8 cellular contexts compared by ENCODE assay signal in the genomic region with DNA sequence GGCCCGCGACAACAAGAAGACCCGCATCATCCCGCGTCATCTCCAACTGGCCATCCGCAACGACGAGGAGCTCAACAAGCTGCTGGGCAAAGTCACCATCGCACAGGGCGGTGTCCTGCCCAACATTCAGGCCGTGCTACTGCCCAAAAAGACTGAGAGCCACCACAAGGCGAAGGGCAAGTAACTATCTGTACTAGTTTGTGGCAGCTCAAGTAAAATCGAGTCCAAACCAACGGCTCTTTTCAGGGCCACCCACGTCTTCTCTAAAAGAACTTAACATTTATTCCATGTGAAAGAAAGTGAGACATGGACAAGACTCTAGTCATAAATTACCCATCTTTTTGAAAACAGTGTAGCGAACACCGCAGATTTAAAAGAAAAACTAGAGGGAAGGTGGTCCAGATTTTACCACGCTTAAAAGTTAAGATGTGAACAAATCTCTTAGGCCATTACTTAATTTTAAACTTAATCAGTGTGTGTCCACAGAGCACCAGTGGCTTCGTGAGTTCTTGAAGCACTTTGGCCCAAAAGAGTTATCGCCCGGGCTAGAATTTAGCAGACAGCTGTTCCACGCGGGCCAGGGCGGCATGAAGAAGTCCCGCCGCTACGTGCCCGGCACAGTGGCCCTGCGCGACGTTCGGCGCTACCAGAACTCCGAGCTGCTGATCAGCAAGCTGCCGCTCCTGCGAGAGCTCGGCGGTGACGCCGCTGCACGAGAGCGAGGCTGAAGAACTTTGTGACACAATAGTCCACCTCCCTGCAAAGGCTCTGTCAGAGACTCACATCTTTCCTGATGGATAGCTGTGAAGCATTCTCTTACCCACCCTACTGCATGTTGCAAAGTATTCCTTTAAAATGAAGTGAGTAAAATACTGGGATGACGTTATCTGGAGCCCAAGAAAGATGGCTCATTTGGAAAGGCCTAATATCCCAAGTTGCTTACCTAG.
A peak's percentile ranks its signal among the peaks of the same experiment; 100 is the strongest.
DNase-seq lines count a peak whose midpoint lies in the region; ATAC-seq and TF ChIP-seq lines count a peak whose summit lies in the region.

No MANE protein-coding gene starts in this region.

- H3K9me3 ChIP-seq in adrenal gland (replicated peaks in 1 of 3) (no peaks in the 10 kb centered on the region), hepatocyte (ENCODE audit: low read depth) (no peaks in the 10 kb centered on the region), skeletal muscle tissue (ENCODE audit: control insufficient read depth in 3 of 3, low read length in 3 of 3) (no peaks in the 10 kb centered on the region)

- no peaks in the 10 kb centered on the region for H3K27me3 ChIP-seq in adrenal gland
- H3K27me3 ChIP-seq in hepatocyte = no peaks in the 10 kb centered on the region
- no peaks in the 10 kb centered on the region for H3K27me3 ChIP-seq in skeletal muscle tissue (ENCODE audit: control insufficient read depth in 3 of 3, insufficient read depth in 3 of 3, low read length in 3 of 3)

- WGBS in adrenal gland, 4 donors = 8 to 22% (median 11%) methylated on average over 20 to 43 of the region's 43 CpGs
- 1% methylated on average over 43 of the region's 43 CpGs for WGBS in hepatocyte (ENCODE audit: low lambda C conversion rate, missing lambda C conversion rate)

- TF ChIP-seq POLR2A in adrenal gland (IDR thresholded peaks at IDR 0.05) = peak; percentile 20 to 56

- H3K79me2 ChIP-seq in hepatocyte = peaks cover 23% of the 10 kb centered on the region

- no peak for TF ChIP-seq CTCF in adrenal gland (IDR thresholded peaks at IDR 0.05)
- no peak for TF ChIP-seq CTCF in hepatocyte (IDR thresholded peaks at IDR 0.05; ENCODE audit: poor library complexity)

- DNase-seq in Right ventricle myocardium inferior (ENCODE audit: missing footprints) (peak; percentile 88), cardiac septum (ENCODE audit: low spot score) (no peak), Kasumi-1 (lab: John Stamatoyannopoulos, UW) (peak; percentile 72 to 74), SKM-1 treated with dmso at 0.1 percent for 144 hours (lab: John Stamatoyannopoulos, UW; ENCODE audit: unreplicated experiment) (peak; percentile 84), adrenal gland (peak; percentile 56 to 88 (median 64)), hepatocyte (ENCODE audit: low spot score) (peak; percentile 86), HPDE6-E6E7 (ENCODE audit: extremely low spot score) (no peak)

- H3K9me2 ChIP-seq in hepatocyte (replicated peaks; ENCODE audit: insufficient read depth) = no peaks in the 10 kb centered on the region

- intact Hi-C loops in Right ventricle myocardium inferior (cut with DNase I) = loop anchor here (2.0 to 5.0 kb wide), 3 partner anchors 13 to 976 kb away; a partner anchor contains a TSS
- intact Hi-C loops in cardiac septum (cut with DNase I) = loop anchor here (5.0 to 10.0 kb wide), 3 partner anchors 849 to 1009 kb away; a partner anchor contains a TSS
- intact Hi-C loops in adrenal gland (cut with DNase I) = no loop called here

- H3K4me1 ChIP-seq in adrenal gland (replicated peaks in 1 of 2) = peaks cover 11 to 19% of the 10 kb centered on the region in 2 donors
- H3K4me1 ChIP-seq in hepatocyte (ENCODE audit: insufficient read depth) = peaks cover 11% of the 10 kb centered on the region
- H3K4me1 ChIP-seq in skeletal muscle tissue (ENCODE audit: control insufficient read depth in 3 of 3, insufficient read depth in 3 of 3, low read length in 3 of 3) = peaks cover 7 to 16% (median 9%) of the 10 kb centered on the region in 3 donors

- peak overlapping the region; percentile 16 for H2AFZ ChIP-seq in hepatocyte

- H3K27ac ChIP-seq in adrenal gland (peak overlapping the region; percentile 18 to 90 (median 90)), hepatocyte (peak overlapping the region; percentile 92), skeletal muscle tissue (ENCODE audit: low read depth, low read length) (peak overlapping the region; percentile 38)

- H3K36me3 ChIP-seq in adrenal gland (replicated peaks in 1 of 2) (no peaks in the 10 kb centered on the region), hepatocyte (replicated peaks; ENCODE audit: insufficient read depth, low read depth) (no peaks in the 10 kb centered on the region), skeletal muscle tissue (ENCODE audit: control insufficient read depth in 3 of 3, insufficient read depth in 3 of 3, low read length in 3 of 3) (no peaks in the 10 kb centered on the region)

- ATAC-seq in Right ventricle myocardium inferior = no peak

- H3K4me2 ChIP-seq in hepatocyte = peak overlapping the region; percentile 86

- H3K9ac ChIP-seq in skeletal muscle tissue (ENCODE audit: low read depth in 1 of 3, low read length in 3 of 3) = peak overlapping the region in 2 of 3 donors; percentile 25 to 34

- H3K4me3 ChIP-seq in adrenal gland (peak overlapping the region in 2 of 4 donors; percentile 25 to 58), hepatocyte (peak overlapping the region; percentile 39), skeletal muscle tissue (ENCODE audit: low read length in 3 of 3) (peak overlapping the region; percentile 79 to 90 (median 86))

- H4K20me1 ChIP-seq in hepatocyte (ENCODE audit: insufficient read depth, poor library complexity, severe bottlenecking) = no peaks in the 10 kb centered on the region

Comparison
In these comparisons a context has a peak if more than half of its experiments do, and no peak if none do; other contexts are left out.
1. DNase-seq: peak in Right ventricle myocardium inferior (single experiment), Kasumi-1 (2 of 2), SKM-1 treated with dmso at 0.1 percent for 144 hours (single experiment), adrenal gland (7 of 7) and hepatocyte (single experiment); none in cardiac septum (single experiment) and HPDE6-E6E7 (single experiment).
2. H3K27ac ChIP-seq: peak in every context shown above with its lines; median percentile 92 in hepatocyte; 90 in adrenal gland; 38 in skeletal muscle tissue.
3. intact Hi-C loops: an anchor here in Right ventricle myocardium inferior (2.0 to 5.0 kb wide) and cardiac septum (5.0 to 10.0 kb wide); none called in adrenal gland.